Comparison of ENCODE assay signal across 21 cellular contexts in genomic region chr5:130222638-130223037, GRCh38.
DNase-seq lines count a peak whose midpoint lies in the region; TF ChIP-seq lines count a peak whose summit lies in the region.
"Had no signal": no experiment of that assay in that cellular context is flagged by ENCODE, and none has a peak within 500 bp of the region (broad histone marks: within the 10 kb centered on the region; RNA-seq: fewer than 3 reads in every experiment).

No MANE protein-coding gene starts in this region.

- TF ChIP-seq CTCF in astrocyte of the spinal cord (IDR thresholded peaks at IDR 0.05; ENCODE audit: low read depth, low read length) (no peak), fibroblast of pulmonary artery (IDR thresholded peaks at IDR 0.05; ENCODE audit: low read length, missing control alignments) (no peak), dorsolateral prefrontal cortex (IDR thresholded peaks at IDR 0.05 in 54 of 56, conservative IDR thresholded peaks at IDR 0.05 in 2 of 56; ENCODE audit: low read depth in 1 of 56, partially characterized antibody in 56 of 56) (no peak)

- peak; percentile 47 for DNase-seq in HS-5 (ENCODE audit: low read depth)
- DNase-seq in astrocyte of the spinal cord (ENCODE audit: low read depth, low spot score) = peak; percentile 83
- DNase-seq in fibroblast of pulmonary artery (ENCODE audit: low read depth) = peak; percentile 53
- peak; percentile 31 for DNase-seq in stromal cell of bone marrow (ENCODE audit: low read depth)
- DNase-seq in dorsolateral prefrontal cortex = no peak
- DNase-seq in NOMO-1 (lab: John Stamatoyannopoulos, UW; ENCODE audit: unreplicated experiment in 2 of 2) = no peak
- no peak for DNase-seq in retina
- no peak for DNase-seq in Ammon's horn (ENCODE audit: low spot score)
- DNase-seq: activated CD8-positive, alpha-beta T cell treated with anti-CD3 and anti-CD28 coated beads for 36 hours; activated T-cell treated with anti-CD3 and anti-CD28 coated beads, Interleukin-2, amount 50 U/mL, for 48 hours; foreskin melanocyte; KBM-7; NCI-H1105; NCI-H2107; NCI-H524 treated with DMSO at 0.1 percent for 48 hours; SIG-M5; stimulated activated CD4-positive, alpha-beta T cell treated with anti-CD3 and anti-CD28 coated beads, Interleukin-2, amount 100 ng/mL, for 24 hours; stomach; uterus had no signal

- peak overlapping the region in 6 of 59 donors; percentile 4 to 60 (median 10) for H3K27ac ChIP-seq in dorsolateral prefrontal cortex
- H3K27ac ChIP-seq: cardiac muscle cell, neutrophil, stomach, uterus had no signal

- H3K4me3 ChIP-seq in astrocyte of the spinal cord (ENCODE audit: low read depth, low read length) = no peak overlapping the region
- no peak overlapping the region for H3K4me3 ChIP-seq in fibroblast of pulmonary artery (replicated peaks; ENCODE audit: low read depth, low read length)
- no peak overlapping the region for H3K4me3 ChIP-seq in dorsolateral prefrontal cortex
- H3K4me3 ChIP-seq: cardiac muscle cell, stomach, uterus had no signal

- in situ Hi-C loops in astrocyte of the spinal cord (cut with HindIII; ENCODE audit: low sequenced_read_pairs) = no loop called here

- no peaks in the 10 kb centered on the region for H3K27me3 ChIP-seq in dorsolateral prefrontal cortex
- H3K27me3 ChIP-seq: cardiac muscle cell, neutrophil, stomach, uterus had no signal

- intact Hi-C loops in dorsolateral prefrontal cortex (cut with DNase I) = no loop called here

Comparison
In these comparisons a context has a peak if more than half of its experiments do, and no peak if none do; other contexts are left out.
1. DNase-seq: peak in HS-5 (single experiment), astrocyte of the spinal cord (single experiment), fibroblast of pulmonary artery (single experiment) and stromal cell of bone marrow (single experiment); none in dorsolateral prefrontal cortex (0 of 10), NOMO-1 (0 of 2), retina (single experiment) and Ammon's horn (single experiment).